13 cellular contexts compared by ENCODE assay signal in genomic region chr16:69435977-69436729, GRCh38. TPM values are rescaled to one million over a fixed set of nuclear protein-coding genes. Genes with fewer than 3 reads are reported as not detected.
DNase-seq lines count a peak whose midpoint lies in the region; ATAC-seq and TF ChIP-seq lines count a peak whose summit lies in the region.
"Had no signal": no experiment of that assay in that cellular context is flagged by ENCODE, and none has a peak within 500 bp of the region (broad histone marks: within the 10 kb centered on the region; RNA-seq: fewer than 3 reads in every experiment).

No MANE protein-coding gene starts in this region.

- H3K9me3 ChIP-seq in HEK293 (ENCODE audit: control insufficient read depth, insufficient read depth, low read depth, low read length) (no peaks in the 10 kb centered on the region), T-helper 17 cell (ENCODE audit: control insufficient read depth, low read length, poor library complexity, severe bottlenecking) (no peaks in the 10 kb centered on the region)
- no peaks in the 10 kb centered on the region for H3K9me3 ChIP-seq in naive thymus-derived CD4-positive, alpha-beta T cell (ENCODE audit: control insufficient read depth in 2 of 3, low read length in 3 of 3)

- H3K27ac ChIP-seq in HEK293 (ENCODE audit: extremely low read depth, low read depth, low read length) = no peak overlapping the region
- H3K27ac ChIP-seq in naive thymus-derived CD4-positive, alpha-beta T cell (ENCODE audit: low read depth, low read length) = no peak overlapping the region

- no peak for TF ChIP-seq CTCF in HEK293 (tag by site-specific recombination; IDR thresholded peaks at IDR 0.05)

- intact Hi-C loops in naive thymus-derived CD4-positive, alpha-beta T cell (cut with micrococcal nuclease) = loop anchor here in 1 of 2 donors (1.0 kb wide), 1 partner anchor 8 kb away; no protein-coding TSS in a partner anchor

- DNase-seq in NCI-H2227 treated with DMSO at 0.1 percent for 48 hours (lab: John Stamatoyannopoulos, UW) = peak; percentile 19
- DNase-seq in NCI-H2227 (lab: John Stamatoyannopoulos, UW; ENCODE audit: unreplicated experiment) = no peak
- DNase-seq in T-helper 17 cell = no peak
- no peak for DNase-seq in naive thymus-derived CD4-positive, alpha-beta T cell
- DNase-seq in NCI-H128 (lab: John Stamatoyannopoulos, UW; ENCODE audit: unreplicated experiment) = no peak
- no peak for DNase-seq in NCI-H524 (lab: John Stamatoyannopoulos, UW)
- DNase-seq: ACHN; activated CD4-positive, CD25-positive, alpha-beta regulatory T cell; activated effector memory CD4-positive, alpha-beta T cell treated with anti-CD3 and anti-CD28 coated beads, Interleukin-2, amount 50 U/mL, for 16 hours; NCI-H1930; stimulated activated naive CD4-positive, alpha-beta T cell treated with Interleukin-2 at 50 U/mL for 16 hours had no signal

- ATAC-seq in T-helper 17 cell (no peak), GM18498 (IDR thresholded peaks at IDR 0.05; ENCODE audit: unreplicated experiment) (no peak)
- no peak for ATAC-seq in naive thymus-derived CD4-positive, alpha-beta T cell

- H3K36me3 ChIP-seq in HEK293 (ENCODE audit: control insufficient read depth in 2 of 2, insufficient read depth in 1 of 2, low read length in 2 of 2) = peaks cover 6 to 41% of the 10 kb centered on the region in 2 experiments; a peak in 2 of 3 replicates
- H3K36me3 ChIP-seq in naive thymus-derived CD4-positive, alpha-beta T cell (ENCODE audit: control insufficient read depth in 2 of 3, insufficient read depth in 3 of 3, low read length in 3 of 3) = peaks cover 0 to 29% (median 0%) of the 10 kb centered on the region in 3 experiments

- H3K27ac Mint-ChIP-seq in T-helper 17 cell = peak overlapping the region; percentile 85
- H3K27ac Mint-ChIP-seq in naive thymus-derived CD4-positive, alpha-beta T cell = peak overlapping the region in 6 of 9 donors; percentile 3 to 57 (median 32)

- POLR2A ChIA-PET in HEK293 (lab: Yijun Ruan, JAX) = no interaction called here
- POLR2A ChIA-PET in naive thymus-derived CD4-positive, alpha-beta T cell (lab: Charles Lee) = no interaction called here

- H3K4me1 ChIP-seq in HEK293 (ENCODE audit: control insufficient read depth, insufficient read depth, low read length) = peaks cover 5% of the 10 kb centered on the region
- peaks cover 0 to 9% of the 10 kb centered on the region in 2 donors for H3K4me1 ChIP-seq in naive thymus-derived CD4-positive, alpha-beta T cell (ENCODE audit: control insufficient read depth in 2 of 2, insufficient read depth in 2 of 2, low read length in 2 of 2)

- H3K4me3 Mint-ChIP-seq in T-helper 17 cell = no peak overlapping the region
- H3K4me3 Mint-ChIP-seq in naive thymus-derived CD4-positive, alpha-beta T cell = no peak overlapping the region

- no peaks in the 10 kb centered on the region for H3K9me3 Mint-ChIP-seq in naive thymus-derived CD4-positive, alpha-beta T cell

- no peak overlapping the region for H3K4me3 ChIP-seq in HEK293 (ENCODE audit: low read depth, low read length)
- no peak overlapping the region for H3K4me3 ChIP-seq in naive thymus-derived CD4-positive, alpha-beta T cell (ENCODE audit: low read length)

- no peaks in the 10 kb centered on the region for H3K27me3 ChIP-seq in naive thymus-derived CD4-positive, alpha-beta T cell (ENCODE audit: control insufficient read depth in 2 of 2, insufficient read depth in 2 of 2, low read length in 2 of 2)

- no peaks in the 10 kb centered on the region for H3K27me3 Mint-ChIP-seq in T-helper 17 cell
- no peaks in the 10 kb centered on the region for H3K27me3 Mint-ChIP-seq in naive thymus-derived CD4-positive, alpha-beta T cell

- H3K36me3 Mint-ChIP-seq in T-helper 17 cell (ENCODE audit: low read depth) = peaks cover 7% of the 10 kb centered on the region
- peaks cover 0 to 45% (median 14%) of the 10 kb centered on the region in 5 donors for H3K36me3 Mint-ChIP-seq in naive thymus-derived CD4-positive, alpha-beta T cell

- peaks cover 48% of the 10 kb centered on the region for H3K4me1 Mint-ChIP-seq in T-helper 17 cell
- peaks cover 30 to 71% (median 66%) of the 10 kb centered on the region in 7 donors for H3K4me1 Mint-ChIP-seq in naive thymus-derived CD4-positive, alpha-beta T cell

- CTCF ChIA-PET in HEK293 (lab: Yijun Ruan, JAX) = no interaction called here
- CTCF ChIA-PET in naive thymus-derived CD4-positive, alpha-beta T cell (lab: Charles Lee) = no interaction called here

TF ChIP-seq in HEK293, 187 proteins besides CTCF, POLR2A, EP300 and RAD21:
- peak; percentile 65 for TF ChIP-seq FEZF1 (tag by site-specific recombination; IDR thresholded peaks at IDR 0.05)
- TF ChIP-seq ZNF561 (tag by site-specific recombination; IDR thresholded peaks at IDR 0.05; ENCODE audit: borderline replicate concordance) = no peak
- peak; percentile 34; the same call in 1 of the 2 replicates for TF ChIP-seq ZIC2 (tag by site-specific recombination; IDR thresholded peaks at IDR 0.05)
- 0 out of 2 replicates have a peak, but pooled peaks have one; percentile 39 for TF ChIP-seq ATF2 (tag by site-specific recombination; IDR thresholded peaks at IDR 0.05; ENCODE audit: low read depth)
- no peak for TF ChIP-seq BCL11A (tag by site-specific recombination; IDR thresholded peaks at IDR 0.05; ENCODE audit: low read depth)

RNA-seq across cellular contexts. Expression of gene CYB5B, which starts 11.7 kb away (rescaled TPM):
- total RNA-seq in T-helper 17 cell = 10 to 100 TPM; 32.8 to 42.4 TPM
- 100 to 1,000 TPM in 1 of 5 experiments, 10 to 100 TPM in 4; 29.6 to 148 (median 48.2) TPM for total RNA-seq in naive thymus-derived CD4-positive, alpha-beta T cell
- polyA plus RNA-seq in naive thymus-derived CD4-positive, alpha-beta T cell = 100 to 1,000 TPM in 1 of 2 donors, 10 to 100 TPM in 1; 95.7 to 119 TPM

RNA-seq across cellular contexts. Expression of gene TERF2, which starts 50.3 kb away (rescaled TPM):
- 10 to 100 TPM; 29.6 to 30.6 TPM for total RNA-seq in T-helper 17 cell
- 10 to 100 TPM; 40.4 to 63.5 (median 50.7) TPM for total RNA-seq in naive thymus-derived CD4-positive, alpha-beta T cell
- 10 to 100 TPM; 26.3 to 39.4 TPM for polyA plus RNA-seq in naive thymus-derived CD4-positive, alpha-beta T cell
